In the genomic region with DNA sequence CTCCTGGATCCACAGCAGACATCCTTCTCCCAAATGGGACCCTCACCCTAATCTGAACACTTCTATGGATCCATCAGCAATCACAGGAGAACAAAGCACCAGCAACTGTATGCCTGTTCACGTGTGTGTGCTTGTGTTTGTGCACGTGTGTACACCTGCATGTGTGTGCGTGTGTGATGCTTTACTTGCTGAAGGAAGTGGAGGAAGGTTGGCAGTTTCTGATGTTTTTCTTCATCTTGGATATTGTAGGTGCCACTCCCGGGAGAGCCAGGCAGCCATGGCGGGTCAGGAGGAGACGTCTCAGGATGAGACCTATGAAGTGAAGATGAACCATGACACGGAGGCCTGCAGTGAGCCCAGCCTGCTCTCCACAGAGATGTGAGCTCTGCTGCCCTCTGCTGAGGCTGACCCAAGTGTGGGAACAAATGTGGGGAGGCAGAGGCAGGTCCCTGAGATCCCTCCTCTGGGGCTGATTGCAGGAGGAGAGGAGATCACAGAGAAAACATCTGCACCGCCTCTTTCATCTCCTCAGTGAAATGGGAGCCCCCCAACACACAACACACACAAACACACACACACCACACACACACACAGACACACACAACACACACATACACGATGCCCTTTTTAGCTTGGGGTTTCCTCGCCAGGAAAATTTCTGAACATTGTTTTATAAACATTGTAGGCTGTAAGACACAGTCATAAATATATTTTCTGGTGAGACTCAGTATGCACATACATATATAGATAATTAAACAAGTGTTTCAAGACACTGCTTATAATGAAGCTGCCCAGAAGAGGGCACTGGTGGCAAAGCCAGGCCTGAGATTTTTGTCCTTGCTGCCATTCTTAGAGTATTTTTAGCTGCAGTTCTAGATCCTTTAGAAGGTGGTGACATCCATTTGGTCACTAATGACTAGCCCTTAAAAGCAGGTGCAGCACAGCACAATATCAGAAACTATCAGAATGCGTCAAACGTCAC, we compare ENCODE assay signal across 8 cellular contexts.
DNase-seq lines count a peak whose midpoint lies in the region; ATAC-seq, FAIRE-seq and TF ChIP-seq lines count a peak whose summit lies in the region.

No MANE protein-coding gene starts in this region.

- no peaks in the 10 kb centered on the region for H4K20me1 ChIP-seq in astrocyte (ENCODE audit: insufficient read depth, low read length)

- intact Hi-C loops in thyroid gland (cut with DNase I) = no loop called here

- H3K27me3 ChIP-seq in Peyer's patch = no peaks in the 10 kb centered on the region
- H3K27me3 ChIP-seq in astrocyte (ENCODE audit: insufficient read depth, low read length) = no peaks in the 10 kb centered on the region
- H3K27me3 ChIP-seq in thyroid gland = no peaks in the 10 kb centered on the region

- H3K9me3 ChIP-seq in Peyer's patch = no peaks in the 10 kb centered on the region
- no peaks in the 10 kb centered on the region for H3K9me3 ChIP-seq in astrocyte (ENCODE audit: insufficient read depth, low read depth, low read length)
- H3K9me3 ChIP-seq in thyroid gland = no peaks in the 10 kb centered on the region

- TF ChIP-seq CTCF in HFF-Myc (IDR thresholded peaks at IDR 0.05; ENCODE audit: low read depth, low read length, missing control alignments) (peak; percentile 30), Peyer's patch (IDR thresholded peaks at IDR 0.05) (peak in 5 of 6 experiments; percentile 15 to 61 (median 53)), astrocyte (IDR thresholded peaks at IDR 0.05; ENCODE audit: insufficient read depth, low read depth, low read length) (peak; percentile 35), thyroid gland (IDR thresholded peaks at IDR 0.05) (peak in 5 of 6 experiments; percentile 13 to 62 (median 51))

- no peaks in the 10 kb centered on the region for H3K36me3 Mint-ChIP-seq in astrocyte (ENCODE audit: low read depth, unreplicated experiment)

- H3K4me1 Mint-ChIP-seq in astrocyte (ENCODE audit: low read depth, unreplicated experiment) = no peaks in the 10 kb centered on the region

- no peaks in the 10 kb centered on the region for H3K79me2 ChIP-seq in astrocyte (ENCODE audit: insufficient read depth, low read length)

- H3K27ac ChIP-seq in Peyer's patch (no peak overlapping the region), astrocyte (ENCODE audit: low read depth, low read length) (no peak overlapping the region), thyroid gland (no peak overlapping the region)

- ATAC-seq in GM21529 (IDR thresholded peaks at IDR 0.05; ENCODE audit: unreplicated experiment) = no peak
- no peak for ATAC-seq in GM19463 (IDR thresholded peaks at IDR 0.05; ENCODE audit: unreplicated experiment)

- peak; percentile 5 for DNase-seq in COLO668 (lab: John Stamatoyannopoulos, UW; ENCODE audit: unreplicated experiment)
- no peak for DNase-seq in HFF-Myc (ENCODE audit: extremely low read depth, low read depth)
- no peak for DNase-seq in Peyer's patch
- peak; percentile 20 for DNase-seq in astrocyte (ENCODE audit: low read depth)
- peak; percentile 31 to 43 for DNase-seq in thyroid gland

- H3K4me1 ChIP-seq in Peyer's patch = no peaks in the 10 kb centered on the region
- no peaks in the 10 kb centered on the region for H3K4me1 ChIP-seq in astrocyte (ENCODE audit: insufficient read depth, low read length)
- H3K4me1 ChIP-seq in thyroid gland = peaks cover 0 to 10% of the 10 kb centered on the region in 2 donors

- H3K36me3 ChIP-seq in Peyer's patch (no peaks in the 10 kb centered on the region), astrocyte (ENCODE audit: insufficient read depth, low read length) (no peaks in the 10 kb centered on the region), thyroid gland (no peaks in the 10 kb centered on the region)

- H3K4me2 ChIP-seq in astrocyte (ENCODE audit: low read length) = no peak overlapping the region

- 77 to 85% methylated on average over 11 of the region's 12 CpGs for WGBS in thyroid gland, 2 donors

- no peak overlapping the region for H3K4me3 Mint-ChIP-seq in astrocyte (ENCODE audit: unreplicated experiment)

- H3K4me3 ChIP-seq in HFF-Myc (replicated peaks; ENCODE audit: low read depth, low read length) (no peak overlapping the region), Peyer's patch (no peak overlapping the region), astrocyte (ENCODE audit: insufficient read depth, low read depth, low read length) (no peak overlapping the region), thyroid gland (replicated peaks in 1 of 3) (no peak overlapping the region)

- TF ChIP-seq POLR2A in Peyer's patch (IDR thresholded peaks at IDR 0.05) = no peak
- TF ChIP-seq POLR2A in thyroid gland (IDR thresholded peaks at IDR 0.05) = no peak

- peaks cover 2% of the 10 kb centered on the region for H3K9me3 Mint-ChIP-seq in astrocyte (ENCODE audit: unreplicated experiment)

- H3K9ac ChIP-seq in astrocyte (ENCODE audit: low read length) = no peak overlapping the region

- no peak for FAIRE-seq in astrocyte (lab: Jason Lieb, UNC)
- peak; percentile 80 for FAIRE-seq in islet of Langerhans (lab: Jason Lieb, UNC)

- peaks cover 27% of the 10 kb centered on the region for H3K27me3 Mint-ChIP-seq in astrocyte (ENCODE audit: low read depth, unreplicated experiment)

- H2AFZ ChIP-seq in astrocyte (ENCODE audit: low read depth, low read length) = no peak overlapping the region

- no peak overlapping the region for H3K27ac Mint-ChIP-seq in astrocyte (ENCODE audit: unreplicated experiment)

Comparison
In these comparisons a context has a peak if more than half of its experiments do, and no peak if none do; other contexts are left out.
1. DNase-seq: peak in COLO668 (single experiment), astrocyte (single experiment) and thyroid gland (2 of 2); none in HFF-Myc (single experiment) and Peyer's patch (0 of 3).
2. Peak in every context shown above with its lines, with median percentiles within 50 percentile points of each other: CTCF ChIP-seq.